Comparison of ENCODE assay signal across 14 cellular contexts in genomic region chr15:59556405-59556804, GRCh38. TPM values are rescaled to one million over a fixed set of nuclear protein-coding genes. Genes with fewer than 3 reads are reported as not detected.
DNase-seq lines count a peak whose midpoint lies in the region; ATAC-seq and TF ChIP-seq lines count a peak whose summit lies in the region.
"Had no signal": no experiment of that assay in that cellular context is flagged by ENCODE, and none has a peak within 500 bp of the region (broad histone marks: within the 10 kb centered on the region; RNA-seq: fewer than 3 reads in every experiment).

No MANE protein-coding gene starts in this region.

- H3K4me3 ChIP-seq in mammary epithelial cell (replicated peaks in 1 of 3; ENCODE audit: insufficient read depth in 1 of 3, low read depth in 2 of 3, low read length in 3 of 3): no peak overlapping the region
- H3K4me3 ChIP-seq in ascending aorta: no peak overlapping the region
- H3K4me3 ChIP-seq in body of pancreas: no peak overlapping the region
- H3K4me3 ChIP-seq: BLaER1, PC-9 had no signal

- WGBS in mammary epithelial cell (ENCODE audit: low coverage, missing lambda C conversion rate): 100% methylated on average over 2 of the region's 2 CpGs
- WGBS in body of pancreas, 2 donors: 80 to 81% methylated on average over 2 of the region's 2 CpGs

- dilution Hi-C loops in mammary epithelial cell (cut with HindIII; ENCODE audit: low sequenced_read_pairs): no loop called here

- in situ Hi-C loops in mammary epithelial cell (cut with MboI; ENCODE audit: low sequenced_read_pairs in 2 of 2): no loop called here

- H4K20me1 ChIP-seq in mammary epithelial cell (ENCODE audit: insufficient read depth, low read length): no peaks in the 10 kb centered on the region
- H4K20me1 ChIP-seq: BLaER1 had no signal

- H3K27me3 ChIP-seq in mammary epithelial cell (ENCODE audit: insufficient read depth, low read length): no peaks in the 10 kb centered on the region
- no peaks in the 10 kb centered on the region for H3K27me3 ChIP-seq in ascending aorta
- H3K27me3 ChIP-seq in body of pancreas: no peaks in the 10 kb centered on the region
- H3K27me3 ChIP-seq: BLaER1 had no signal

- H3K4me2 ChIP-seq in mammary epithelial cell (ENCODE audit: insufficient read depth, low read depth, low read length): no peak overlapping the region
- H3K4me2 ChIP-seq: BLaER1, PC-9 had no signal

- peak overlapping the region; percentile 47 for H2AFZ ChIP-seq in mammary epithelial cell (ENCODE audit: low read depth, low read length)
- H2AFZ ChIP-seq: PC-9 had no signal

- no peaks in the 10 kb centered on the region for H3K79me2 ChIP-seq in mammary epithelial cell (ENCODE audit: insufficient read depth, low read length)

- no peak overlapping the region for H3K9ac ChIP-seq in mammary epithelial cell (ENCODE audit: insufficient read depth, low read length)
- H3K9ac ChIP-seq: BLaER1 had no signal

- H3K27ac ChIP-seq in mammary epithelial cell (ENCODE audit: insufficient read depth, low read depth, low read length): peak overlapping the region; percentile 89
- no peak overlapping the region for H3K27ac ChIP-seq in ascending aorta
- no peak overlapping the region for H3K27ac ChIP-seq in body of pancreas
- H3K27ac ChIP-seq: BLaER1 had no signal

- H3K36me3 ChIP-seq in mammary epithelial cell (ENCODE audit: insufficient read depth, low read length) (no peaks in the 10 kb centered on the region), ascending aorta (no peaks in the 10 kb centered on the region), body of pancreas (replicated peaks in 1 of 2; ENCODE audit: insufficient read depth in 1 of 2, low read depth in 2 of 2) (no peaks in the 10 kb centered on the region)
- H3K36me3 ChIP-seq: BLaER1 had no signal

- no peak for TF ChIP-seq POLR2A in body of pancreas (IDR thresholded peaks at IDR 0.05)

- TF ChIP-seq CTCF in mammary epithelial cell (conservative IDR thresholded peaks at IDR 0.05 in 1 of 2, IDR thresholded peaks at IDR 0.05 in 1 of 2; ENCODE audit: extremely low read depth in 1 of 2, insufficient read depth in 1 of 2, low read depth in 1 of 2, low read length in 2 of 2) (no peak), ascending aorta (IDR thresholded peaks at IDR 0.05) (no peak), body of pancreas (IDR thresholded peaks at IDR 0.05) (no peak)

- H3K9me3 ChIP-seq in mammary epithelial cell (replicated peaks; ENCODE audit: insufficient read depth, low read length) (no peaks in the 10 kb centered on the region), ascending aorta (no peaks in the 10 kb centered on the region), body of pancreas (no peaks in the 10 kb centered on the region)
- H3K9me3 ChIP-seq: BLaER1 had no signal

- no TSS peak for BruUV-seq in mammary epithelial cell (replicated peaks; lab: Mats Ljungman, UMichigan)

- DNase-seq in HS-5 (ENCODE audit: low read depth): peak; percentile 14
- peak; percentile 20 for DNase-seq in mammary epithelial cell
- DNase-seq in fibroblast of gingiva (ENCODE audit: low read depth): peak; percentile 25
- no peak for DNase-seq in ascending aorta (ENCODE audit: low spot score in 2 of 2)
- no peak for DNase-seq in body of pancreas
- no peak for DNase-seq in MV-4-11 (lab: John Stamatoyannopoulos, UW)
- no peak for DNase-seq in DMS53 treated with DMSO at 0.1 percent for 48 hours (lab: John Stamatoyannopoulos, UW; ENCODE audit: unreplicated experiment)
- DNase-seq: DMS 273 treated with DMSO at 0.1 percent for 48 hours, NCI-H146, Right ventricle myocardium superior had no signal

- H3K4me1 ChIP-seq in mammary epithelial cell (ENCODE audit: insufficient read depth, low read length) (peaks cover 30% of the 10 kb centered on the region), ascending aorta (no peaks in the 10 kb centered on the region), body of pancreas (no peaks in the 10 kb centered on the region)
- H3K4me1 ChIP-seq: BLaER1 had no signal

- intact Hi-C loops in mammary epithelial cell (cut with micrococcal nuclease) (no loop called here), ascending aorta (cut with DNase I) (no loop called here), body of pancreas (cut with DNase I) (no loop called here)

- CTCF ChIA-PET in mammary epithelial cell (lab: Charles Lee; ENCODE audit: low non-redundant PET): interaction anchor here (0.6 kb wide), 1 partner anchor 9 kb away, joined by 3 read pairs; no protein-coding TSS in a partner anchor

- no peak for ATAC-seq in body of pancreas
- ATAC-seq: SK-N-SH treated with all-trans-retinoic acid at 6 μM for 48 hours had no signal

RNA-seq across cellular contexts. Expression of gene GCNT3, which starts 55.2 kb away (rescaled TPM):
- 1 to 10 TPM in 1 of 2 donors, not detected in 1; 1.0 TPM for total RNA-seq in mammary epithelial cell
- polyA plus RNA-seq in mammary epithelial cell: 0.18 TPM
- not detected for polyA minus RNA-seq in mammary epithelial cell
- total RNA-seq in ascending aorta: not detected
- total RNA-seq in body of pancreas: 1 to 10 TPM in 1 of 2 donors, under 1 TPM in 1; 0.66 to 1.3 TPM
- total RNA-seq: Right ventricle myocardium superior had no signal
- polyA plus RNA-seq: IgD-negative memory B cell had no signal

Comparison
In these comparisons a context has a peak if more than half of its experiments do, and no peak if none do; other contexts are left out.
1. DNase-seq: peak in HS-5 (single experiment), mammary epithelial cell (single experiment) and fibroblast of gingiva (single experiment); none in ascending aorta (0 of 2), body of pancreas (0 of 4), MV-4-11 (single experiment) and DMS53 treated with DMSO at 0.1 percent for 48 hours (single experiment).